In the genomic region with DNA sequence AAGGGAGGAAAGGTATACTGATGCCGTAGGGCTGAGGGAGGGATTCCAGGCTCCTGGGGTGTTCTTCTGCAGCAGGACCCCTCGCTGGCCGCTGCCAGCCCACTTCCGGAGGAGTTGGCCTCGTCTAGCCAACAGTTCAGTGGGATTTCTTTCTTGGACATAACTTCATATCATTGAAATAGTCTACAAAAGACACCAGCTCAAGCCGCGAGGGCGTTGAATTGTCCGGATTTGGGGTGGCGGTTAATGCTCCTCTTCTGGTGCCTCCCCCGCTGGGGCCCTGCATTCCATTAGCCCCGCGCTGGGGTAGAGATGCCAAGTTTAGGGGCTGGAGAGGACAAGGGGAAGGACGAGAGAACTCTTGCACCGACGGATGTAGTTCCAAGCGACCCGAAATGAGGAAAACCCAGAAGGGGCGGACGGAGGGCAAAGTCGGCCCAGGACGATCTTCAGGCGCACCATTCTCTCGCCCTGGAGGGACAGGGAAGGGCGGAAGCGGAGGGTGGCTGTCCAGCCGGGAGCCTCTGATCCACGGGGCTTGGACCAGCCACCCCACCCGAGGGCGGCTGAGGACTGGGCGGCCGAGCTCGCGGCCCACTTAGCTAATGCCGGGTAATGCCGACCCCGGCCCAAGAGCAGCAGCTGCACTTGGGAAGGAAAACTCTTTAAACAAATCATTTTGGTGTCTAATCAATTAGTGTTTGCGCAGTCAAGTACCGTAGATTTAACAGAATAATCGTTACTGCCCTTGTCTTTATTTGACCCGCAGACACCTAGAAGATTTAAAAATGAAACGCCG, we compare ENCODE assay signal across 1 cellular context.
TF ChIP-seq lines count a peak whose summit lies in the region.

No MANE protein-coding gene starts in this region.

TF ChIP-seq in endothelial cell of umbilical vein, 7 proteins besides CTCF, POLR2A, EP300 and RAD21:
- TF ChIP-seq FOS (IDR thresholded peaks at IDR 0.05; ENCODE audit: borderline replicate concordance, insufficient read depth, low read length) (no peak), EZH2 (IDR thresholded peaks at IDR 0.05; ENCODE audit: borderline replicate concordance, low read depth, low read length, severe bottlenecking) (peak; percentile 97), POLR2AphosphoS5 (IDR thresholded peaks at IDR 0.05; ENCODE audit: insufficient read depth, low read depth, low read length) (no peak), JUN (IDR thresholded peaks at IDR 0.05; ENCODE audit: borderline replicate concordance, insufficient read depth, insufficient read length, low read depth) (no peak)
